In the genomic region with DNA sequence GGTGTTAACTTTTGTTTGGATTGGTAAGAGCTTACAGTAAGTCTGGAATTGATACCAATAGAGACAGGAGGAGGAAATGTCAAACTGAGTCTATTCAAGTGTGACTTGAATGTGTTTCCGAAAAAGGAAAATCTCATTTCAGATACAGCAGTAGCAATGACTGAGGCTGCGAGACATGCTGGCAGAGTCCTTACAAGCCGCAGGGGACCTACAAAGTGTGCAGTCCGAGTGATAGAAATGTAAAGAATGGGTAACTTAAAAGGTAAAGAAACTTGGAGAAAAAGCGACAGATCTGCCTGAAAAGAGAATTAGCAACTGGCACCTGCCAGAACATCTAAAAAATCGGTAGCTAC, we compare ENCODE assay signal across 8 cellular contexts. TPM values are rescaled to one million over a fixed set of nuclear protein-coding genes. Genes with fewer than 3 reads are reported as not detected.
DNase-seq lines count a peak whose midpoint lies in the region; ATAC-seq, FAIRE-seq and TF ChIP-seq lines count a peak whose summit lies in the region.

No MANE protein-coding gene starts in this region.

- H3K27ac Mint-ChIP-seq in dendritic cell treated with granulocyte-macrophage colony-stimulating factor and Interleukin-4, amounts not matched to agents 40 ng/mL and 50 ng/mL, for 4 days: peak overlapping the region; percentile 91

- H3K4me3 ChIP-seq in A549: peak overlapping the region; percentile 96
- H3K4me3 ChIP-seq in mononuclear cell (ENCODE audit: low read length): peak overlapping the region; percentile 83

- 0% methylated on average over 6 of the region's 6 CpGs for WGBS in A549 (ENCODE audit: missing lambda C conversion rate)

- peak overlapping the region; percentile 90 for H3K4me2 ChIP-seq in A549

- peak overlapping the region; percentile 85 to 89 for H3K27ac ChIP-seq in A549

- H3K4me1 Mint-ChIP-seq in dendritic cell treated with granulocyte-macrophage colony-stimulating factor and Interleukin-4, amounts not matched to agents 40 ng/mL and 50 ng/mL, for 4 days (ENCODE audit: low read depth): peaks cover 16% of the 10 kb centered on the region

- H3K9me3 ChIP-seq in A549: no peaks in the 10 kb centered on the region
- no peaks in the 10 kb centered on the region for H3K9me3 ChIP-seq in mononuclear cell (ENCODE audit: low read depth, low read length)

- CTCF ChIA-PET in A549 (lab: Yijun Ruan, JAX): no interaction called here

- H3K4me1 ChIP-seq in A549 (0 out of 3 replicates have a peak, but pooled peaks cover 8% of the 10 kb centered on the region), mononuclear cell (ENCODE audit: insufficient read depth, low read length) (peaks cover 8% of the 10 kb centered on the region)

- TF ChIP-seq CTCF in A549 (IDR thresholded peaks at IDR 0.05): no peak

- intact Hi-C loops in dendritic cell treated with granulocyte-macrophage colony-stimulating factor and Interleukin-4, amounts not matched to agents 40 ng/mL and 50 ng/mL, for 4 days (cut with micrococcal nuclease): loop anchor here (2.0 kb wide), 1 partner anchor 108 kb away; a partner anchor contains a TSS

- peaks cover 16% of the 10 kb centered on the region for H3K27me3 Mint-ChIP-seq in dendritic cell treated with granulocyte-macrophage colony-stimulating factor and Interleukin-4, amounts not matched to agents 40 ng/mL and 50 ng/mL, for 4 days

- POLR2A ChIA-PET in A549 (lab: Yijun Ruan, JAX): interaction anchor here (0.6 to 1.0 kb wide), 2 partner anchors 29 to 36 kb away, joined by 3 read pairs; no protein-coding TSS in a partner anchor

- no peak for TF ChIP-seq RAD21 in A549 (conservative IDR thresholded peaks at IDR 0.05 in 1 of 2, IDR thresholded peaks at IDR 0.05 in 1 of 2)

- DNase-seq in A549 (ENCODE audit: low read depth in 1 of 2, low spot score in 1 of 2): peak in 1 of 2 experiments; percentile 4
- DNase-seq in RKO (ENCODE audit: low spot score): peak; percentile 50
- DNase-seq in kidney glomerular epithelial cell (lab: John Stamatoyannopoulos, UW): no peak
- DNase-seq in ureter (ENCODE audit: low spot score): no peak

- no peaks in the 10 kb centered on the region for H3K9me3 Mint-ChIP-seq in dendritic cell treated with granulocyte-macrophage colony-stimulating factor and Interleukin-4, amounts not matched to agents 40 ng/mL and 50 ng/mL, for 4 days

- peak overlapping the region; percentile 86 for H3K4me3 Mint-ChIP-seq in dendritic cell treated with granulocyte-macrophage colony-stimulating factor and Interleukin-4, amounts not matched to agents 40 ng/mL and 50 ng/mL, for 4 days

- peaks cover 38% of the 10 kb centered on the region for H3K36me3 Mint-ChIP-seq in dendritic cell treated with granulocyte-macrophage colony-stimulating factor and Interleukin-4, amounts not matched to agents 40 ng/mL and 50 ng/mL, for 4 days (ENCODE audit: low read depth)

- ATAC-seq in A549 (peak in 1 of 2 experiments; percentile 71; a peak in 3 of 6 replicates), GM18502 (IDR thresholded peaks at IDR 0.05; ENCODE audit: poor library complexity, unreplicated experiment) (peak; percentile 48), HG02938 (IDR thresholded peaks at IDR 0.05; ENCODE audit: unreplicated experiment) (peak; percentile 46)

- TF ChIP-seq POLR2A in A549 (IDR thresholded peaks at IDR 0.05; ENCODE audit: low read length): no peak

- no peak for TF ChIP-seq EP300 in A549 (IDR thresholded peaks at IDR 0.05)

- no peak for FAIRE-seq in A549 (lab: Jason Lieb, UNC)

- peaks cover 6% of the 10 kb centered on the region for H3K27me3 ChIP-seq in mononuclear cell (ENCODE audit: insufficient read depth, low read length)

TF ChIP-seq in A549, 52 proteins besides CTCF, POLR2A, EP300 and RAD21:
- TF ChIP-seq HOXA7 (CRISPR knock-in tag; IDR thresholded peaks at IDR 0.05) (no peak), PHF8 (IDR thresholded peaks at IDR 0.05; ENCODE audit: borderline replicate concordance, low read depth) (peak; percentile 31; the same call in 1 of the 2 replicates)

RNA-seq across cellular contexts. Expression of a gene that starts 0.4 kb away (rescaled TPM):
- 3.7 and 5.8 TPM in 2 replicates for polyA plus RNA-seq in A549 (2011; rRNA removed)
- 0.57 and 0.62 TPM in 2 replicates for polyA plus RNA-seq in A549 (2012; cell fraction: cytosol; rRNA removed)
- polyA plus RNA-seq in A549 (2012; cell fraction: nucleus; rRNA removed): 0.49 and 0.60 TPM in 2 replicates
- 5.2 to 5.4 TPM (median 5.4 TPM) in 3 replicates for polyA plus RNA-seq in A549 (2017; fragmentation: RNase III; extraction: RNeasy Plus Mini Kit Qiagen cat#74134 plus additional on column Dnase treatment)
- polyA minus RNA-seq in A549 (2011; rRNA and poly(A)+ RNA removed): 2.0 and 3.8 TPM in 2 replicates
- 34.6 TPM for total RNA-seq in mononuclear cell
- total RNA-seq in ureter: 23.9 TPM
